8 cellular contexts compared by ENCODE assay signal in genomic region chr19:49890349-49891311, GRCh38. TPM values are rescaled to one million over a fixed set of nuclear protein-coding genes. Genes with fewer than 3 reads are reported as not detected.
DNase-seq lines count a peak whose midpoint lies in the region; ATAC-seq and TF ChIP-seq lines count a peak whose summit lies in the region.

No MANE protein-coding gene starts in this region.

- peak; percentile 42 for DNase-seq in AG20443 (ENCODE audit: low spot score)
- DNase-seq in Karpas-422 = peak; percentile 92
- peak; percentile 83 for DNase-seq in activated CD4-positive, alpha-beta memory T cell treated with anti-CD3 and anti-CD28 coated beads for 36 hours
- DNase-seq in endothelial cell (ENCODE audit: low spot score) = no peak
- DNase-seq in vagina (ENCODE audit: extremely low spot score in 2 of 2) = no peak
- DNase-seq in C1 segment of cervical spinal cord (lab: John Stamatoyannopoulos, UW) = no peak

- no peaks in the 10 kb centered on the region for H3K9me3 Mint-ChIP-seq in activated CD4-positive, alpha-beta memory T cell treated with anti-CD3 and anti-CD28 coated beads for 36 hours
- H3K9me3 Mint-ChIP-seq in endothelial cell (ENCODE audit: unreplicated experiment) = no peaks in the 10 kb centered on the region

- peak overlapping the region; percentile 69 for H3K4me3 Mint-ChIP-seq in activated CD4-positive, alpha-beta memory T cell treated with anti-CD3 and anti-CD28 coated beads for 36 hours
- H3K4me3 Mint-ChIP-seq in endothelial cell (ENCODE audit: unreplicated experiment) = no peak overlapping the region

- no peaks in the 10 kb centered on the region for H3K79me2 ChIP-seq in Karpas-422 (ENCODE audit: low read length)
- H3K79me2 ChIP-seq in parathyroid adenoma = no peaks in the 10 kb centered on the region

- H3K4me2 ChIP-seq in Karpas-422 (ENCODE audit: low read depth, low read length, poor library complexity, severe bottlenecking) = peak overlapping the region; percentile 70
- peak overlapping the region; percentile 59 for H3K4me2 ChIP-seq in parathyroid adenoma (ENCODE audit: low read length)

- H2AFZ ChIP-seq in Karpas-422 (ENCODE audit: low read length) = peak overlapping the region; percentile 88; the same call in 1 of the 2 replicates
- H2AFZ ChIP-seq in parathyroid adenoma = peak overlapping the region; percentile 50

- peaks cover 63% of the 10 kb centered on the region for H3K36me3 Mint-ChIP-seq in activated CD4-positive, alpha-beta memory T cell treated with anti-CD3 and anti-CD28 coated beads for 36 hours
- peaks cover 13% of the 10 kb centered on the region for H3K36me3 Mint-ChIP-seq in endothelial cell (ENCODE audit: low read depth, unreplicated experiment)

- POLR2A ChIA-PET in activated CD4-positive, alpha-beta memory T cell treated with anti-CD3 and anti-CD28 coated beads for 36 hours (lab: Charles Lee) = interaction anchor here (0.5 to 7.2 kb wide), 8 partner anchors 9 to 190 kb away, joined by 3 to 77 read pairs (median 3); partner anchors contain the start of genes AKT1S1, NUP62 and TBC1D17

- H4K20me1 ChIP-seq in Karpas-422 (ENCODE audit: insufficient read depth, low read depth, low read length) = peaks cover 17% of the 10 kb centered on the region; the same call in 1 of the 2 replicates

- H3K4me3 ChIP-seq in Karpas-422 (ENCODE audit: low read length) (peak overlapping the region; percentile 66), parathyroid adenoma (ENCODE audit: low read depth, low read length) (no peak overlapping the region), vagina (peak overlapping the region; percentile 26 to 37)

- H3K4me1 Mint-ChIP-seq in activated CD4-positive, alpha-beta memory T cell treated with anti-CD3 and anti-CD28 coated beads for 36 hours (ENCODE audit: low read depth) = peaks cover 54% of the 10 kb centered on the region
- no peaks in the 10 kb centered on the region for H3K4me1 Mint-ChIP-seq in endothelial cell (ENCODE audit: unreplicated experiment)

- H3K9ac ChIP-seq in Karpas-422 (ENCODE audit: low read length) = peak overlapping the region; percentile 62
- H3K9ac ChIP-seq in parathyroid adenoma = no peak overlapping the region

- no peak overlapping the region for H3K27ac ChIP-seq in Karpas-422 (ENCODE audit: low read length)
- H3K27ac ChIP-seq in parathyroid adenoma = no peak overlapping the region
- peak overlapping the region; percentile 1 for H3K27ac ChIP-seq in vagina

- H3K27me3 ChIP-seq in Karpas-422 (ENCODE audit: low read length) = peaks cover 3% of the 10 kb centered on the region; the same call in 1 of the 2 replicates
- no peaks in the 10 kb centered on the region for H3K27me3 ChIP-seq in parathyroid adenoma (ENCODE audit: control insufficient read depth, insufficient read depth, low read length)
- no peaks in the 10 kb centered on the region for H3K27me3 ChIP-seq in vagina

- no peaks in the 10 kb centered on the region for H3K27me3 Mint-ChIP-seq in activated CD4-positive, alpha-beta memory T cell treated with anti-CD3 and anti-CD28 coated beads for 36 hours
- H3K27me3 Mint-ChIP-seq in endothelial cell (ENCODE audit: unreplicated experiment) = peaks cover 23% of the 10 kb centered on the region

- no peaks in the 10 kb centered on the region for H3K9me3 ChIP-seq in Karpas-422 (ENCODE audit: low read length)
- H3K9me3 ChIP-seq in parathyroid adenoma (ENCODE audit: control insufficient read depth, low read length) = no peaks in the 10 kb centered on the region
- no peaks in the 10 kb centered on the region for H3K9me3 ChIP-seq in vagina

- intact Hi-C loops in activated CD4-positive, alpha-beta memory T cell treated with anti-CD3 and anti-CD28 coated beads for 36 hours (cut with micrococcal nuclease) = loop anchor here (1.0 kb wide), 2 partner anchors 12 to 93 kb away; no protein-coding TSS in a partner anchor
- intact Hi-C loops in vagina (cut with DNase I) = no loop called here

- peaks cover 21% of the 10 kb centered on the region for H3K4me1 ChIP-seq in Karpas-422 (ENCODE audit: low read length)
- no peaks in the 10 kb centered on the region for H3K4me1 ChIP-seq in parathyroid adenoma
- H3K4me1 ChIP-seq in vagina = peaks cover 11% of the 10 kb centered on the region

- H3K36me3 ChIP-seq in Karpas-422 (ENCODE audit: insufficient read depth, low read length) (no peaks in the 10 kb centered on the region), parathyroid adenoma (ENCODE audit: control insufficient read depth, insufficient read depth, low read length) (no peaks in the 10 kb centered on the region), vagina (no peaks in the 10 kb centered on the region)

- CTCF ChIA-PET in activated CD4-positive, alpha-beta memory T cell treated with anti-CD3 and anti-CD28 coated beads for 36 hours (lab: Charles Lee) = interaction anchor here (0.6 to 2.5 kb wide), 6 partner anchors 9 to 174 kb away, joined by 3 to 11 read pairs (median 4); partner anchors contain the start of genes AKT1S1 and TBC1D17

- peak overlapping the region; percentile 76 for H3K27ac Mint-ChIP-seq in activated CD4-positive, alpha-beta memory T cell treated with anti-CD3 and anti-CD28 coated beads for 36 hours
- no peak overlapping the region for H3K27ac Mint-ChIP-seq in endothelial cell (ENCODE audit: unreplicated experiment)

- no peak for TF ChIP-seq POLR2A in vagina (IDR thresholded peaks at IDR 0.05)

- TF ChIP-seq CTCF in endothelial cell (IDR thresholded peaks at IDR 0.05; ENCODE audit: unreplicated experiment) (peak; percentile 27), parathyroid adenoma (IDR thresholded peaks at IDR 0.05) (no peak), vagina (IDR thresholded peaks at IDR 0.05) (peak in 1 of 3 experiments; percentile 1)

- H3K9me2 ChIP-seq in Karpas-422 (replicated peaks; ENCODE audit: insufficient read depth, low read length) = no peaks in the 10 kb centered on the region

- no peak for ATAC-seq in GM19455 (IDR thresholded peaks at IDR 0.05; ENCODE audit: unreplicated experiment)

RNA-seq across cellular contexts. Expression of gene IL4I1, which starts 6.1 kb away (rescaled TPM):
- not detected in 2 replicates for total RNA-seq in Karpas-422 (2014; rRNA removed; shearing (Covaris generic); ENCODE audit: low replicate concordance)
- 100 to 1,000 TPM; 108 to 111 TPM for total RNA-seq in activated CD4-positive, alpha-beta memory T cell treated with anti-CD3 and anti-CD28 coated beads for 36 hours
- total RNA-seq in endothelial cell (ENCODE audit: unreplicated experiment) (0.90 TPM), vagina (not detected)

RNA-seq across cellular contexts. Expression of gene TBC1D17, which starts 13.1 kb away (rescaled TPM):
- total RNA-seq in Karpas-422 (2014; rRNA removed; shearing (Covaris generic); ENCODE audit: low replicate concordance) = 13.6 and 17.8 TPM in 2 replicates
- total RNA-seq in activated CD4-positive, alpha-beta memory T cell treated with anti-CD3 and anti-CD28 coated beads for 36 hours = 10 to 100 TPM; 32.5 to 34.7 TPM
- total RNA-seq in endothelial cell (ENCODE audit: unreplicated experiment) = 36.8 TPM
- 34.9 TPM for total RNA-seq in vagina

RNA-seq across cellular contexts. Expression of gene AKT1S1, which starts 13.5 kb away (rescaled TPM):
- 8.2 and 8.9 TPM in 2 replicates for total RNA-seq in Karpas-422 (2014; rRNA removed; shearing (Covaris generic); ENCODE audit: low replicate concordance)
- 10 to 100 TPM; 19.6 TPM for total RNA-seq in activated CD4-positive, alpha-beta memory T cell treated with anti-CD3 and anti-CD28 coated beads for 36 hours
- 48.2 TPM for total RNA-seq in endothelial cell (ENCODE audit: unreplicated experiment)
- total RNA-seq in vagina = 16.9 TPM

RNA-seq across cellular contexts. Expression of gene PNKP, which starts 23.3 kb away (rescaled TPM):
- 49.4 and 101 TPM in 2 replicates for total RNA-seq in Karpas-422 (2014; rRNA removed; shearing (Covaris generic); ENCODE audit: low replicate concordance)
- 10 to 100 TPM; 88.7 to 98.6 TPM for total RNA-seq in activated CD4-positive, alpha-beta memory T cell treated with anti-CD3 and anti-CD28 coated beads for 36 hours
- 96.0 TPM for total RNA-seq in endothelial cell (ENCODE audit: unreplicated experiment)
- 40.3 TPM for total RNA-seq in vagina

RNA-seq across cellular contexts. Expression of gene ATF5, which starts 38.4 kb away (rescaled TPM):
- total RNA-seq in Karpas-422 (2014; rRNA removed; shearing (Covaris generic); ENCODE audit: low replicate concordance) = 454 and 537 TPM in 2 replicates
- total RNA-seq in activated CD4-positive, alpha-beta memory T cell treated with anti-CD3 and anti-CD28 coated beads for 36 hours = 10 to 100 TPM; 24.5 to 25.8 TPM
- total RNA-seq in endothelial cell (ENCODE audit: unreplicated experiment) (15.8 TPM), vagina (5.6 TPM)

Comparison
In these comparisons a context has a peak if more than half of its experiments do, and no peak if none do; other contexts are left out.
1. DNase-seq: peak in AG20443 (single experiment), Karpas-422 (single experiment) and activated CD4-positive, alpha-beta memory T cell treated with anti-CD3 and anti-CD28 coated beads for 36 hours (single experiment); none in endothelial cell (single experiment), vagina (0 of 2) and C1 segment of cervical spinal cord (0 of 14).
2. RNA of gene IL4I1, which starts 6.1 kb away (total RNA-seq): 108 to 111 TPM in activated CD4-positive, alpha-beta memory T cell treated with anti-CD3 and anti-CD28 coated beads for 36 hours; 0.90 TPM in endothelial cell (single experiment), not detected in vagina (single experiment) and not detected in Karpas-422; every median in the first group is over 10 times any median in the second.